In genomic region chr4:106358899-106359298, GRCh38 we compare ENCODE assay signal across 20 cellular contexts. TPM values are rescaled to one million over a fixed set of nuclear protein-coding genes. Genes with fewer than 3 reads are reported as not detected.
DNase-seq lines count a peak whose midpoint lies in the region; ATAC-seq and TF ChIP-seq lines count a peak whose summit lies in the region.
"Had no signal": no experiment of that assay in that cellular context is flagged by ENCODE, and none has a peak within 500 bp of the region (broad histone marks: within the 10 kb centered on the region; RNA-seq: fewer than 3 reads in every experiment).

No MANE protein-coding gene starts in this region.

- H3K36me3 ChIP-seq in ACC112 (ENCODE audit: insufficient read depth, low read length), result no peaks in the 10 kb centered on the region
- H3K36me3 ChIP-seq in GM23248 (ENCODE audit: low read depth), result no peaks in the 10 kb centered on the region
- H3K36me3 ChIP-seq in RWPE2 (ENCODE audit: low read depth), result no peaks in the 10 kb centered on the region
- no peaks in the 10 kb centered on the region for H3K36me3 ChIP-seq in stomach
- H3K36me3 ChIP-seq: gastrocnemius medialis, neutrophil had no signal

- TF ChIP-seq EP300 in stomach (IDR thresholded peaks at IDR 0.05), result no peak

- no peak overlapping the region for H2AFZ ChIP-seq in ACC112 (ENCODE audit: low read length, unreplicated experiment)
- H2AFZ ChIP-seq in GM23248, result no peak overlapping the region

- H3K9me2 ChIP-seq in GM23248 (ENCODE audit: insufficient read depth), result no peaks in the 10 kb centered on the region

- H3F3A ChIP-seq in GM23248 (ENCODE audit: insufficient read depth), result peaks cover 28% of the 10 kb centered on the region

- no peak overlapping the region for H3K4me3 ChIP-seq in ACC112 (ENCODE audit: low read depth, low read length)
- H3K4me3 ChIP-seq in GM23248, result no peak overlapping the region
- H3K4me3 ChIP-seq in RWPE2 (ENCODE audit: severe bottlenecking), result no peak overlapping the region
- no peak overlapping the region for H3K4me3 ChIP-seq in stomach
- H3K4me3 ChIP-seq: gastrocnemius medialis had no signal

- WGBS in GM23248 (ENCODE audit: low coverage in 1 of 2, low lambda C conversion rate in 2 of 2, missing lambda C conversion rate in 2 of 2), 2 experiments, result 0 to 3% methylated on average over 1 of the region's 1 CpG
- WGBS in stomach, 5 donors, result 81 to 89% (median 87%) methylated on average over 1 of the region's 1 CpG

- in situ Hi-C loops in GM23248 (cut with MboI), result no loop called here

- no peaks in the 10 kb centered on the region for H4K20me1 ChIP-seq in GM23248 (ENCODE audit: insufficient read depth)

- H3K9ac ChIP-seq in GM23248, result no peak overlapping the region

- H3K4me1 ChIP-seq in ACC112 (ENCODE audit: control insufficient read depth, insufficient read depth, low read length, unreplicated experiment) (peaks cover 11% of the 10 kb centered on the region), GM23248 (ENCODE audit: insufficient read depth) (peaks cover 30% of the 10 kb centered on the region), RWPE2 (ENCODE audit: insufficient read depth, poor library complexity, severe bottlenecking) (peaks cover 3% of the 10 kb centered on the region), stomach (no peaks in the 10 kb centered on the region)
- H3K4me1 ChIP-seq: gastrocnemius medialis had no signal

- DNase-seq in GM23248 (peak; percentile 79), RWPE2 (ENCODE audit: low spot score) (no peak), fibroblast of peridontal ligament (ENCODE audit: extremely low read depth) (peak; percentile 54), stomach (no peak), inferior parietal cortex (ENCODE audit: extremely low spot score) (no peak), NCI-H748 treated with DMSO at 0.1 percent for 48 hours (lab: John Stamatoyannopoulos, UW) (no peak), NCI-H1417 (lab: John Stamatoyannopoulos, UW) (no peak)
- DNase-seq: amniotic stem cell; gastrocnemius medialis; Karpas-422; NCI-H2029; RPMI8226; stimulated activated CD4-positive, alpha-beta T cell treated with anti-CD3 and anti-CD28 coated beads, Interleukin-4, amount 100 ng/mL, for 24 hours had no signal

- H3K79me2 ChIP-seq in ACC112 (ENCODE audit: control insufficient read depth, insufficient read depth, low read length, unreplicated experiment) (no peaks in the 10 kb centered on the region), GM23248 (ENCODE audit: insufficient read depth) (no peaks in the 10 kb centered on the region)

- intact Hi-C loops in stomach (cut with DNase I; ENCODE audit: low total_unique reads), result no loop called here

- H3K27ac ChIP-seq in ACC112 (ENCODE audit: low read depth, low read length) (peak overlapping the region; percentile 35), GM23248 (peak overlapping the region; percentile 42), RWPE2 (ENCODE audit: poor library complexity, severe bottlenecking) (no peak overlapping the region), stomach (no peak overlapping the region)
- H3K27ac ChIP-seq: gastrocnemius medialis, neutrophil had no signal

- no peak for TF ChIP-seq POLR2A in stomach (IDR thresholded peaks at IDR 0.05)

- ATAC-seq in RWPE2 (ENCODE audit: low read depth), result peak; percentile 46; the same call in 1 of the 3 replicates
- ATAC-seq: gastrocnemius medialis, sciatic nerve had no signal

- TF ChIP-seq CTCF in RWPE2 (IDR thresholded peaks at IDR 0.05; ENCODE audit: poor library complexity, severe bottlenecking) (no peak), stomach (IDR thresholded peaks at IDR 0.05) (no peak)

- H3K9me3 ChIP-seq in GM23248 (ENCODE audit: low read depth) (no peaks in the 10 kb centered on the region), RWPE2 (ENCODE audit: severe bottlenecking) (no peaks in the 10 kb centered on the region), stomach (no peaks in the 10 kb centered on the region)
- H3K9me3 ChIP-seq: gastrocnemius medialis, neutrophil had no signal

- H3K27me3 ChIP-seq in ACC112 (ENCODE audit: insufficient read depth, low read length) (no peaks in the 10 kb centered on the region), GM23248 (replicated peaks; ENCODE audit: insufficient read depth) (no peaks in the 10 kb centered on the region), RWPE2 (ENCODE audit: insufficient read depth, poor library complexity, severe bottlenecking) (no peaks in the 10 kb centered on the region), stomach (no peaks in the 10 kb centered on the region)
- H3K27me3 ChIP-seq: gastrocnemius medialis, neutrophil had no signal

- peak overlapping the region; percentile 22 for H3K4me2 ChIP-seq in GM23248 (ENCODE audit: unreplicated experiment)

RNA-seq across cellular contexts. Expression of gene GIMD1, which starts 9.7 kb away (rescaled TPM):
- total RNA-seq in GM23248 (2014; rRNA removed; shearing (Covaris generic)), result not detected in 2 replicates
- 0.32 TPM in 1 of 2 replicates, not detected in the other for polyA plus RNA-seq in GM23248 (2016; fragmentation: Nextera tagmentation; extraction: Ambion mirVana)
- total RNA-seq in stomach, result not detected
- not detected for polyA plus RNA-seq in stomach
- total RNA-seq: A673, dermis microvascular lymphatic vessel endothelial cell, gastrocnemius medialis, mesenteric fat pad, sciatic nerve, ureter had no signal

RNA-seq across cellular contexts. Expression of gene AIMP1, which starts 42.5 kb away (rescaled TPM):
- total RNA-seq in GM23248 (2014; rRNA removed; shearing (Covaris generic)), result 45.5 and 45.9 TPM in 2 replicates
- polyA plus RNA-seq in GM23248 (2016; fragmentation: Nextera tagmentation; extraction: Ambion mirVana) (101 and 103 TPM in 2 replicates), stomach (10 to 100 TPM; 19.7 to 30.2 (median 29.9) TPM)
- 100 to 1,000 TPM in 1 of 5 donors, 10 to 100 TPM in 4; 13.9 to 437 (median 24.5) TPM for total RNA-seq in stomach

RNA-seq across cellular contexts. Expression of gene TBCK, which starts 42.9 kb away (rescaled TPM):
- total RNA-seq in GM23248 (2014; rRNA removed; shearing (Covaris generic)), result 38.2 and 45.8 TPM in 2 replicates
- 29.2 and 35.2 TPM in 2 replicates for polyA plus RNA-seq in GM23248 (2016; fragmentation: Nextera tagmentation; extraction: Ambion mirVana)
- total RNA-seq in stomach, result 100 to 1,000 TPM in 1 of 5 donors, 10 to 100 TPM in 4; 26.5 to 140 (median 67.0) TPM
- polyA plus RNA-seq in stomach, result 1 to 10 TPM; 3.2 to 8.6 (median 4.5) TPM

Comparison
In these comparisons a context has a peak if more than half of its experiments do, and no peak if none do; other contexts are left out.
1. H3K27ac ChIP-seq: peak in ACC112 (single experiment) and GM23248 (single experiment); none in RWPE2 (single experiment) and stomach (0 of 5).
2. DNase-seq: peak in GM23248 (single experiment) and fibroblast of peridontal ligament (single experiment); none in RWPE2 (single experiment), stomach (single experiment), inferior parietal cortex (single experiment), NCI-H748 treated with DMSO at 0.1 percent for 48 hours (single experiment) and NCI-H1417 (0 of 3).